In the genomic region with DNA sequence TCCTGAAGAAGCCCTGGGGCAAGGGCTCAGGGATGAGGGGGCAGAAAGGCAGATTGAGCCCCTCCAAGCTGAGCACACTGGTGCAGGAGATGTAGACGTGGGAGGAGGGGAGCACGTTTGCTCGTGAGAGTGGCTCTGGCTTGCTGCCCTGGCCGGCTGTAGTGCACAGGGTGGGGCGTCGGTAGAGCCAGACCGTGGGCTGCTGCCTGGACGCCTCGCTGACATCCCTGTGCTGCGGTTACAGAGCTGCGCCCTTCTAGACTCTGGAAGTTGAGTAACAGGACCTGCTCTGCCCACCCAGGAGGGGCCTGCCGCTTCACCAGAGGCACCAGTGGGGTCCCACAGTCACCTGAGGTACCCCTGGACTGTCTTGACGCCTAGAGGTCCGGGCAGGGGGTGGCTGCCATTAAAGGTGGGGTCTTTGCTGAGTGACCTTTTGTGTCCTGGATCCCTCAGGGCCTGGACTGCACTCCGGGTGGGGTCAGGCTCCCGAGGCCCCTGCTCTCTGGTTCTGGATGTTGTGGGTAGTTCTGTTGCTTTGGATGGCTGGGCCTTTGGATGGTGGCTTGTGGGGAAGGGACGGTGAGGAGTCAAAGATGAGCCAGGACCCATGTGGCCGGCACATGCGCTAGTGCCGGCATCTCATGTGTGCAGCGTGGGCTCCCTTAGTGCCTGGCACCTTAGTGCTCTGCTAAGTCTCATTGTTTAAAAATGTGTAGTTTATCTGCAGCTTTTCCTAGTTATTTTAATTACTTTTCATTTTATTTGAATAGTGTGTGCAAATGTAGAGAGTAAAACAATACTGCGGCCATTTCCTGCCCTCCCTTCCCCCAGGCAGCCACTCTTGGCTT, we compare ENCODE assay signal across 14 cellular contexts. TPM values are rescaled to one million over a fixed set of nuclear protein-coding genes. Genes with fewer than 3 reads are reported as not detected.
A peak's percentile ranks its signal among the peaks of the same experiment; 100 is the strongest.
DNase-seq lines count a peak whose midpoint lies in the region; ATAC-seq and TF ChIP-seq lines count a peak whose summit lies in the region.
"Had no signal": no experiment of that assay in that cellular context is flagged by ENCODE, and none has a peak within 500 bp of the region (broad histone marks: within the 10 kb centered on the region; RNA-seq: fewer than 3 reads in every experiment).

No MANE protein-coding gene starts in this region.

- no peak overlapping the region for H3K4me2 ChIP-seq in parathyroid adenoma (ENCODE audit: low read length)

- no peaks in the 10 kb centered on the region for H3K79me2 ChIP-seq in parathyroid adenoma

- peak overlapping the region; percentile 60 for H3K27ac ChIP-seq in HUES48 (ENCODE audit: low read depth, low read length)
- H3K27ac ChIP-seq in gastroesophageal sphincter = peak overlapping the region in 3 of 4 donors; percentile 49 to 53 (median 52)
- H3K27ac ChIP-seq in parathyroid adenoma = peak overlapping the region; percentile 59
- H3K27ac ChIP-seq: 22Rv1, thoracic aorta had no signal

- 76% methylated on average over 8 of the region's 22 CpGs; no CpG with 5 or more reads in 1 of the 2 donors for WGBS in gastroesophageal sphincter (ENCODE audit: low coverage in 1 of 2), 2 donors

- H3K9ac ChIP-seq in HUES48 (ENCODE audit: low read depth, low read length) (no peak overlapping the region), parathyroid adenoma (no peak overlapping the region)

- H3K4me1 ChIP-seq in HUES48 (ENCODE audit: control insufficient read depth, insufficient read depth, low read length) (peaks cover 4% of the 10 kb centered on the region; the same call in 1 of the 2 replicates), gastroesophageal sphincter (peaks cover 0 to 47% (median 14%) of the 10 kb centered on the region in 3 donors), parathyroid adenoma (no peaks in the 10 kb centered on the region)

- ATAC-seq in gastroesophageal sphincter = peak; percentile 15
- ATAC-seq: activated CD8-positive, alpha-beta T cell treated with anti-CD3 and anti-CD28 coated beads for 36 hours had no signal

- no peaks in the 10 kb centered on the region for H3K9me3 ChIP-seq in HUES48 (ENCODE audit: control insufficient read depth, insufficient read depth, low read length)
- H3K9me3 ChIP-seq in gastroesophageal sphincter = no peaks in the 10 kb centered on the region
- H3K9me3 ChIP-seq in parathyroid adenoma (ENCODE audit: control insufficient read depth, low read length) = no peaks in the 10 kb centered on the region
- H3K9me3 ChIP-seq: thoracic aorta had no signal

- TF ChIP-seq EP300 in gastroesophageal sphincter (IDR thresholded peaks at IDR 0.05) = no peak

- H3K36me3 ChIP-seq in HUES48 (ENCODE audit: control insufficient read depth, insufficient read depth, low read length) = peaks cover 75% of the 10 kb centered on the region
- peaks cover 0 to 62% of the 10 kb centered on the region in 2 donors for H3K36me3 ChIP-seq in gastroesophageal sphincter
- no peaks in the 10 kb centered on the region for H3K36me3 ChIP-seq in parathyroid adenoma (ENCODE audit: control insufficient read depth, insufficient read depth, low read length)

- H3K27me3 ChIP-seq in HUES48 (ENCODE audit: control insufficient read depth, insufficient read depth, low read length) (no peaks in the 10 kb centered on the region), gastroesophageal sphincter (no peaks in the 10 kb centered on the region), parathyroid adenoma (ENCODE audit: control insufficient read depth, insufficient read depth, low read length) (no peaks in the 10 kb centered on the region)

- no peak overlapping the region for H2AFZ ChIP-seq in parathyroid adenoma

- DNase-seq in DMS 273 (lab: John Stamatoyannopoulos, UW; ENCODE audit: unreplicated experiment) (peak; percentile 57), DMS 273 treated with DMSO at 0.1 percent for 48 hours (lab: John Stamatoyannopoulos, UW) (no peak), dedifferentiated amniotic fluid mesenchymal stem cell (ENCODE audit: extremely low spot score) (no peak), NAMALWA (ENCODE audit: low spot score) (no peak), NCI-H446 treated with DMSO at 0.1 percent for 48 hours (lab: John Stamatoyannopoulos, UW) (no peak)
- DNase-seq: activated CD8-positive, alpha-beta T cell treated with anti-CD3 and anti-CD28 coated beads for 36 hours; activated naive CD8-positive, alpha-beta T cell treated with anti-CD3 and anti-CD28 coated beads, Interleukin-2, amount 10 ng/mL, durations not matched to agents 7 days and 5 days; NCI-H1417; NCI-H510A treated with DMSO at 0.1 percent for 48 hours had no signal

- no peak overlapping the region for H3K4me3 ChIP-seq in HUES48 (ENCODE audit: low read depth, low read length)
- H3K4me3 ChIP-seq in gastroesophageal sphincter = no peak overlapping the region
- H3K4me3 ChIP-seq in parathyroid adenoma (ENCODE audit: low read depth, low read length) = no peak overlapping the region
- H3K4me3 ChIP-seq: thoracic aorta had no signal

- TF ChIP-seq CTCF in gastroesophageal sphincter (IDR thresholded peaks at IDR 0.05) (no peak), parathyroid adenoma (IDR thresholded peaks at IDR 0.05) (no peak)

- TF ChIP-seq POLR2A in gastroesophageal sphincter (IDR thresholded peaks at IDR 0.05) = no peak

RNA-seq across cellular contexts. Expression of a gene that starts 41.7 kb away (rescaled TPM):
- total RNA-seq in gastroesophageal sphincter = 10 to 100 TPM; 24.1 to 53.0 (median 38.8) TPM
